In genomic region chr3:136196401-136197158, GRCh38 we compare ENCODE assay signal across 8 cellular contexts. TPM values are rescaled to one million over a fixed set of nuclear protein-coding genes. Genes with fewer than 3 reads are reported as not detected.
DNase-seq lines count a peak whose midpoint lies in the region; ATAC-seq and TF ChIP-seq lines count a peak whose summit lies in the region.

No MANE protein-coding gene starts in this region.

- no peaks in the 10 kb centered on the region for H3K27me3 ChIP-seq in left ventricle myocardium inferior (ENCODE audit: low read depth)

- TF ChIP-seq CTCF in left ventricle myocardium inferior (IDR thresholded peaks at IDR 0.05; ENCODE audit: borderline replicate concordance) (no peak), progenitor cell of endocrine pancreas (IDR thresholded peaks at IDR 0.05; ENCODE audit: unreplicated experiment) (no peak)

- H3K36me3 Mint-ChIP-seq in T-helper 1 cell treated with Interleukin-12 subunit alpha and Interleukin-12 subunit beta and Interleukin-4 antibody, amounts not matched to agents 30 μg/mL and 1 μg/mL, for 36 hours (ENCODE audit: low read depth), result peaks cover 31% of the 10 kb centered on the region
- H3K36me3 Mint-ChIP-seq in progenitor cell of endocrine pancreas (ENCODE audit: insufficient read depth), result peaks cover 2% of the 10 kb centered on the region

- peak overlapping the region; percentile 77 for H3K4me3 ChIP-seq in left ventricle myocardium inferior

- H3K4me1 ChIP-seq in left ventricle myocardium inferior, result peaks cover 51% of the 10 kb centered on the region

- peaks cover 4% of the 10 kb centered on the region for H3K27me3 Mint-ChIP-seq in T-helper 1 cell treated with Interleukin-12 subunit alpha and Interleukin-12 subunit beta and Interleukin-4 antibody, amounts not matched to agents 30 μg/mL and 1 μg/mL, for 36 hours (ENCODE audit: low read depth)
- H3K27me3 Mint-ChIP-seq in progenitor cell of endocrine pancreas, result no peaks in the 10 kb centered on the region

- DNase-seq in NCI-H1694 (lab: John Stamatoyannopoulos, UW) (peak; percentile 99), amygdala (lab: John Stamatoyannopoulos, UW) (peak; percentile 77 to 99 (median 96)), left ventricle myocardium inferior (peak; percentile 99), progenitor cell of endocrine pancreas (ENCODE audit: low spot score, unreplicated experiment) (peak; percentile 98), ureter (ENCODE audit: low spot score) (peak; percentile 100)

- no peaks in the 10 kb centered on the region for H3K9me3 Mint-ChIP-seq in T-helper 1 cell treated with Interleukin-12 subunit alpha and Interleukin-12 subunit beta and Interleukin-4 antibody, amounts not matched to agents 30 μg/mL and 1 μg/mL, for 36 hours
- no peaks in the 10 kb centered on the region for H3K9me3 Mint-ChIP-seq in progenitor cell of endocrine pancreas (ENCODE audit: low read depth)

- ATAC-seq in GM18498 (IDR thresholded peaks at IDR 0.05; ENCODE audit: unreplicated experiment) (peak; percentile 72), HG02885 (IDR thresholded peaks at IDR 0.05; ENCODE audit: poor library complexity, unreplicated experiment) (peak; percentile 72)

- no peaks in the 10 kb centered on the region for H3K9me3 ChIP-seq in left ventricle myocardium inferior (replicated peaks)

- H3K27ac Mint-ChIP-seq in T-helper 1 cell treated with Interleukin-12 subunit alpha and Interleukin-12 subunit beta and Interleukin-4 antibody, amounts not matched to agents 30 μg/mL and 1 μg/mL, for 36 hours, result peak overlapping the region; percentile 99
- H3K27ac Mint-ChIP-seq in progenitor cell of endocrine pancreas, result peak overlapping the region; percentile 99

- peak overlapping the region; percentile 93 for H3K4me3 Mint-ChIP-seq in T-helper 1 cell treated with Interleukin-12 subunit alpha and Interleukin-12 subunit beta and Interleukin-4 antibody, amounts not matched to agents 30 μg/mL and 1 μg/mL, for 36 hours
- peak overlapping the region; percentile 98 for H3K4me3 Mint-ChIP-seq in progenitor cell of endocrine pancreas (ENCODE audit: low read depth)

- H3K36me3 ChIP-seq in left ventricle myocardium inferior, result no peaks in the 10 kb centered on the region

- intact Hi-C loops in left ventricle myocardium inferior (cut with micrococcal nuclease), result loop anchor here (10.0 kb wide), 1 partner anchor 48 kb away; no protein-coding TSS in a partner anchor

- H3K27ac ChIP-seq in left ventricle myocardium inferior (replicated peaks), result peak overlapping the region; percentile 100

- H3K4me1 Mint-ChIP-seq in T-helper 1 cell treated with Interleukin-12 subunit alpha and Interleukin-12 subunit beta and Interleukin-4 antibody, amounts not matched to agents 30 μg/mL and 1 μg/mL, for 36 hours (ENCODE audit: low read depth), result peaks cover 28% of the 10 kb centered on the region
- peaks cover 35% of the 10 kb centered on the region for H3K4me1 Mint-ChIP-seq in progenitor cell of endocrine pancreas (ENCODE audit: low read depth)

RNA-seq across cellular contexts. Expression of gene MSL2, which starts 0.4 kb away (rescaled TPM):
- 19.0 TPM for total RNA-seq in left ventricle myocardium inferior
- total RNA-seq in progenitor cell of endocrine pancreas, result 39.9 and 42.0 TPM in 2 replicates
- total RNA-seq in ureter, result 42.3 TPM

RNA-seq across cellular contexts. Expression of gene PCCB, which starts 53.6 kb away (rescaled TPM):
- total RNA-seq in left ventricle myocardium inferior (106 TPM), progenitor cell of endocrine pancreas (37.4 and 44.2 TPM in 2 replicates), ureter (45.1 TPM)

Comparison
In these comparisons a context has a peak if more than half of its experiments do, and no peak if none do; other contexts are left out.
1. Peak in every context shown above with its lines: DNase-seq, ATAC-seq, H3K4me3 ChIP-seq and H3K27ac ChIP-seq.